ENCODE assay signal across 17 cellular contexts in genomic region chr13:114173753-114174152, GRCh38. TPM values are rescaled to one million over a fixed set of nuclear protein-coding genes. Genes with fewer than 3 reads are reported as not detected.
"Had no signal": no experiment of that assay in that cellular context is flagged by ENCODE, and none has a peak within 500 bp of the region (broad histone marks: within the 10 kb centered on the region; RNA-seq: fewer than 3 reads in every experiment).

No MANE protein-coding gene starts in this region.

- H3K4me3 ChIP-seq: lung, mucosa of descending colon, right atrium auricular region, smooth muscle cell had no signal

- H3K9me3 ChIP-seq: SK-N-SH had no signal

- ATAC-seq: left cardiac atrium; mucosa of descending colon; naive thymus-derived CD8-positive, alpha-beta T cell; stimulated activated memory B cell treated with anti-CD40 and anti-IgM and Interleukin-4, amounts not matched to agents 10 μg/mL and 1 μg/mL and 100 μg/mL, for 72 hours had no signal

- H3K27me3 ChIP-seq: right atrium auricular region had no signal

- H3K27ac ChIP-seq: right atrium auricular region had no signal

- H3K27ac Mint-ChIP-seq: activated naive CD8-positive, alpha-beta T cell; stimulated activated memory B cell treated with anti-CD40 and anti-IgM and Interleukin-4, amounts not matched to agents 10 μg/mL and 1 μg/mL and 100 μg/mL, for 72 hours had no signal

- H3K27me3 Mint-ChIP-seq: activated naive CD8-positive, alpha-beta T cell; naive thymus-derived CD8-positive, alpha-beta T cell had no signal

- H3K4me1 ChIP-seq: right atrium auricular region had no signal

- H3K36me3 ChIP-seq: right atrium auricular region had no signal

- DNase-seq: activated CD4-positive, alpha-beta T cell treated with anti-CD3 and anti-CD28 coated beads for 48 hours; activated effector memory CD4-positive, alpha-beta T cell treated with Interleukin-2 at 50 U/mL for 16 hours; aorta; immature natural killer cell; left cardiac atrium; mucosa of descending colon; naive thymus-derived CD8-positive, alpha-beta T cell; SK-N-SH had no signal

- H3K4me1 Mint-ChIP-seq: stimulated activated memory B cell treated with anti-CD40 and anti-IgM and Interleukin-4, amounts not matched to agents 10 μg/mL and 1 μg/mL and 100 μg/mL, for 72 hours had no signal

- H3K4me3 Mint-ChIP-seq: activated naive CD8-positive, alpha-beta T cell; stimulated activated memory B cell treated with anti-CD40 and anti-IgM and Interleukin-4, amounts not matched to agents 10 μg/mL and 1 μg/mL and 100 μg/mL, for 72 hours had no signal

RNA-seq across cellular contexts. Expression of gene CFAP97D2, which starts 5.3 kb away (rescaled TPM):
- total RNA-seq: aorta, glomerular endothelial cell, left cardiac atrium, mucosa of descending colon, posterior vena cava, right atrium auricular region, smooth muscle cell, temporal lobe, ureter had no signal
